ENCODE assay signal across 1 cellular context in genomic region chr9:124569942-124570341, GRCh38.
TF ChIP-seq lines count a peak whose summit lies in the region.

No MANE protein-coding gene starts in this region.

TF ChIP-seq in H1, 55 proteins besides CTCF, POLR2A, EP300 and RAD21:
- TF ChIP-seq CREB1 (IDR thresholded peaks at IDR 0.05) (no peak), RBBP5 (IDR thresholded peaks at IDR 0.05; ENCODE audit: borderline replicate concordance, low read depth, low read length) (no peak), SAP30 (IDR thresholded peaks at IDR 0.05; ENCODE audit: insufficient read depth, insufficient replicate concordance, low read length) (no peak), ASH2L (IDR thresholded peaks at IDR 0.05; ENCODE audit: low read length) (no peak), POU5F1 (IDR thresholded peaks at IDR 0.05; ENCODE audit: low read depth, low read length) (no peak), SP4 (IDR thresholded peaks at IDR 0.05; ENCODE audit: low read length) (no peak), CHD7 (IDR thresholded peaks at IDR 0.05; ENCODE audit: insufficient replicate concordance, low read length) (no peak), KDM1A (IDR thresholded peaks at IDR 0.05; ENCODE audit: borderline replicate concordance, low read length) (no peak), HDAC6 (IDR thresholded peaks at IDR 0.05; ENCODE audit: low read depth, low read length) (no peak), SIRT6 (IDR thresholded peaks at IDR 0.05; ENCODE audit: low read length) (no peak), JUND (IDR thresholded peaks at IDR 0.05; ENCODE audit: low read length) (no peak), EGR1 (IDR thresholded peaks at IDR 0.05; ENCODE audit: borderline replicate concordance, low read depth, low read length) (no peak), GABPA (IDR thresholded peaks at IDR 0.05; ENCODE audit: borderline replicate concordance, insufficient read depth, low read length) (no peak), BRCA1 (IDR thresholded peaks at IDR 0.05; ENCODE audit: low read depth, low read length) (no peak), RNF2 (IDR thresholded peaks at IDR 0.05; ENCODE audit: borderline replicate concordance, low read depth, low read length, missing control alignments, poor library complexity, severe bottlenecking) (no peak)
TF ChIP-seq in H1: peak in this region for 0.
